ENCODE assay signal across 8 cellular contexts in the genomic region with DNA sequence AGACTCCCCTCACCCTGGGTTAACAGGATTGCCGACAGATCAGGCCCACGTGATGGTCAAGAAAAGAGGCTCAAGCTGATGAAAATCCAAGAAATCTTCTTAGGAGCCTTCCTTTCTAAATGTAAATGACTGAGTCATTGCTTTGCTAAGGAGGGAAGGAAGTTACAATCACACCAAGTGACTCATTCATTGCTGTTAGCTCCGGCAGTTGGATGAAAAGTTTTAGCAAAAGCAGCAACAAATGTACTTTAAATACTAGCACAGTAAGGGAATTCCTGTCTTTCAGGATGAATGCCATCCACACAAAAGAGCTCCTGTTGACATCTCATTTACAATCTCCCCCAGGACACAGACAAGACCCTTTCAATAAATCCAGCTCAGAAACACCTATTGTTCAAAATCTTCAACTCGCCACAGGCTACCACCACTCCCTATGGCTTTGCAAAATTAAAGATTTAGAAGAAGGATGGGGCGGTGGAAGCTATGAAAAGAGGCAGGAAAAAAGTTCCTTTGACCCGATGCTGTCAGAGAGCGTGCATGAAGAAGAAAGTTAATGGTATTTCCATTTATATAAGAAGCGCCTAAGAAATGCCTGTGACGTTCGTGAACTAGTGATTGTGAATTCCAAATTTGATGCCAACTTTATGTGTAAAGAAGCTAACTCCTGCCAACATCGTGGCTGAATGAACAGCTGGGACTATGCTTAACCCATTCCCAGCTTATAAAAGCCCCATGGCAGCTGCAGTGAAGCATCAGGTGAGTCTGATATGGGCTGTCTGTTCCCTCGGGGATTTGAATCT.
DNase-seq lines count a peak whose midpoint lies in the region; ATAC-seq and TF ChIP-seq lines count a peak whose summit lies in the region.

No MANE protein-coding gene starts in this region.

- H3K27me3 Mint-ChIP-seq in CD4-positive, alpha-beta memory T cell: no peaks in the 10 kb centered on the region
- H3K27me3 Mint-ChIP-seq in stimulated activated naive B cell treated with anti-CD40 and anti-IgM and Interleukin-4, amounts not matched to agents 10 μg/mL and 1 μg/mL and 100 μg/mL, for 72 hours: no peaks in the 10 kb centered on the region

- no peaks in the 10 kb centered on the region for H3K9me3 ChIP-seq in CD4-positive, alpha-beta memory T cell (ENCODE audit: control insufficient read depth in 1 of 2, low read length in 2 of 2)

- no peaks in the 10 kb centered on the region for H3K36me3 Mint-ChIP-seq in CD4-positive, alpha-beta memory T cell
- no peaks in the 10 kb centered on the region for H3K36me3 Mint-ChIP-seq in stimulated activated naive B cell treated with anti-CD40 and anti-IgM and Interleukin-4, amounts not matched to agents 10 μg/mL and 1 μg/mL and 100 μg/mL, for 72 hours

- peak overlapping the region; percentile 67 for H3K27ac ChIP-seq in CD4-positive, alpha-beta memory T cell (ENCODE audit: low read depth, low read length)

- peak in 1 of 5 donors; percentile 54 for DNase-seq in CD4-positive, alpha-beta memory T cell
- DNase-seq in cerebellar cortex (ENCODE audit: low spot score): peak; percentile 96
- DNase-seq in iris pigment epithelial cell (ENCODE audit: low read depth): peak; percentile 96
- no peak for DNase-seq in stimulated activated naive B cell treated with anti-CD40 and anti-IgM and Interleukin-4, amounts not matched to agents 10 μg/mL and 1 μg/mL and 100 μg/mL, for 72 hours
- no peak for DNase-seq in NCI-H1436 (lab: John Stamatoyannopoulos, UW)
- no peak for DNase-seq in DMS153 (lab: John Stamatoyannopoulos, UW)

- no peaks in the 10 kb centered on the region for H3K36me3 ChIP-seq in CD4-positive, alpha-beta memory T cell (ENCODE audit: insufficient read depth, low read length)

- intact Hi-C loops in CD4-positive, alpha-beta memory T cell (cut with micrococcal nuclease): loop anchor here (1.0 to 5.0 kb wide), 4 partner anchors 9 to 341 kb away; a partner anchor contains a TSS

- H3K4me3 ChIP-seq in CD4-positive, alpha-beta memory T cell (ENCODE audit: low read length in 2 of 2): peak overlapping the region; percentile 44 to 70

- ATAC-seq in HG02885 (IDR thresholded peaks at IDR 0.05; ENCODE audit: poor library complexity, unreplicated experiment): peak; percentile 27
- ATAC-seq in stimulated activated naive B cell treated with anti-CD40 and anti-IgM and Interleukin-4, amounts not matched to agents 10 μg/mL and 1 μg/mL and 100 μg/mL, for 72 hours (replicated peaks): peak; percentile 29 to 33

- peaks cover 7 to 17% (median 14%) of the 10 kb centered on the region in 4 donors for H3K4me1 Mint-ChIP-seq in CD4-positive, alpha-beta memory T cell
- H3K4me1 Mint-ChIP-seq in stimulated activated naive B cell treated with anti-CD40 and anti-IgM and Interleukin-4, amounts not matched to agents 10 μg/mL and 1 μg/mL and 100 μg/mL, for 72 hours: peaks cover 0 to 2% of the 10 kb centered on the region in 2 donors

- no peak overlapping the region for H3K4me3 Mint-ChIP-seq in CD4-positive, alpha-beta memory T cell
- H3K4me3 Mint-ChIP-seq in stimulated activated naive B cell treated with anti-CD40 and anti-IgM and Interleukin-4, amounts not matched to agents 10 μg/mL and 1 μg/mL and 100 μg/mL, for 72 hours: no peak overlapping the region

- no peaks in the 10 kb centered on the region for H3K9me3 Mint-ChIP-seq in CD4-positive, alpha-beta memory T cell
- H3K9me3 Mint-ChIP-seq in stimulated activated naive B cell treated with anti-CD40 and anti-IgM and Interleukin-4, amounts not matched to agents 10 μg/mL and 1 μg/mL and 100 μg/mL, for 72 hours: no peaks in the 10 kb centered on the region

- H3K27ac Mint-ChIP-seq in CD4-positive, alpha-beta memory T cell: no peak overlapping the region
- H3K27ac Mint-ChIP-seq in stimulated activated naive B cell treated with anti-CD40 and anti-IgM and Interleukin-4, amounts not matched to agents 10 μg/mL and 1 μg/mL and 100 μg/mL, for 72 hours: no peak overlapping the region

- H3K4me1 ChIP-seq in CD4-positive, alpha-beta memory T cell (ENCODE audit: insufficient read depth, low read length): peaks cover 58% of the 10 kb centered on the region

- CTCF ChIA-PET in CD4-positive, alpha-beta memory T cell (lab: Charles Lee; ENCODE audit: partially characterized antibody): interaction anchor here (1.0 to 3.4 kb wide), 9 partner anchors 10 to 541 kb away, joined by 3 to 32 read pairs (median 6); no protein-coding TSS in a partner anchor

- POLR2A ChIA-PET in CD4-positive, alpha-beta memory T cell (lab: Charles Lee; ENCODE audit: partially characterized antibody): interaction anchor here (0.8 to 3.3 kb wide), 15 partner anchors 8 to 698 kb away, joined by 3 to 120 read pairs (median 4); a partner anchor contains a TSS

- H3K27me3 ChIP-seq in CD4-positive, alpha-beta memory T cell (ENCODE audit: insufficient read depth, low read length): no peaks in the 10 kb centered on the region

TF ChIP-seq in PFSK-1, 5 proteins besides CTCF, POLR2A, EP300 and RAD21:
- TF ChIP-seq, protein P1, sequence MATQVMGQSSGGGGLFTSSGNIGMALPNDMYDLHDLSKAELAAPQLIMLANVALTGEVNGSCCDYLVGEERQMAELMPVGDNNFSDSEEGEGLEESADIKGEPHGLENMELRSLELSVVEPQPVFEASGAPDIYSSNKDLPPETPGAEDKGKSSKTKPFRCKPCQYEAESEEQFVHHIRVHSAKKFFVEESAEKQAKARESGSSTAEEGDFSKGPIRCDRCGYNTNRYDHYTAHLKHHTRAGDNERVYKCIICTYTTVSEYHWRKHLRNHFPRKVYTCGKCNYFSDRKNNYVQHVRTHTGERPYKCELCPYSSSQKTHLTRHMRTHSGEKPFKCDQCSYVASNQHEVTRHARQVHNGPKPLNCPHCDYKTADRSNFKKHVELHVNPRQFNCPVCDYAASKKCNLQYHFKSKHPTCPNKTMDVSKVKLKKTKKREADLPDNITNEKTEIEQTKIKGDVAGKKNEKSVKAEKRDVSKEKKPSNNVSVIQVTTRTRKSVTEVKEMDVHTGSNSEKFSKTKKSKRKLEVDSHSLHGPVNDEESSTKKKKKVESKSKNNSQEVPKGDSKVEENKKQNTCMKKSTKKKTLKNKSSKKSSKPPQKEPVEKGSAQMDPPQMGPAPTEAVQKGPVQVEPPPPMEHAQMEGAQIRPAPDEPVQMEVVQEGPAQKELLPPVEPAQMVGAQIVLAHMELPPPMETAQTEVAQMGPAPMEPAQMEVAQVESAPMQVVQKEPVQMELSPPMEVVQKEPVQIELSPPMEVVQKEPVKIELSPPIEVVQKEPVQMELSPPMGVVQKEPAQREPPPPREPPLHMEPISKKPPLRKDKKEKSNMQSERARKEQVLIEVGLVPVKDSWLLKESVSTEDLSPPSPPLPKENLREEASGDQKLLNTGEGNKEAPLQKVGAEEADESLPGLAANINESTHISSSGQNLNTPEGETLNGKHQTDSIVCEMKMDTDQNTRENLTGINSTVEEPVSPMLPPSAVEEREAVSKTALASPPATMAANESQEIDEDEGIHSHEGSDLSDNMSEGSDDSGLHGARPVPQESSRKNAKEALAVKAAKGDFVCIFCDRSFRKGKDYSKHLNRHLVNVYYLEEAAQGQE (IDR thresholded peaks at IDR 0.05; ENCODE audit: insufficient read depth in 1 of 2, low read depth in 2 of 2, low read length in 2 of 2): no peak
- TF ChIP-seq TAF1 (IDR thresholded peaks at IDR 0.05; ENCODE audit: borderline replicate concordance, insufficient read depth, low read length): no peak
- TF ChIP-seq SIN3A (IDR thresholded peaks at IDR 0.05; ENCODE audit: borderline replicate concordance, insufficient read depth, low read length): peak; percentile 98; the same call in 1 of the 2 replicates
- peak; percentile 9 for TF ChIP-seq FOXP2 (optimal IDR thresholded peaks at IDR 0.05; ENCODE audit: borderline replicate concordance, extremely low read depth, extremely low read length, insufficient read depth)
- peak; percentile 63; the same call in 1 of the 2 replicates for TF ChIP-seq POLR2AphosphoS5 (IDR thresholded peaks at IDR 0.05; ENCODE audit: low read depth, low read length)

Comparison
In these comparisons a context has a peak if more than half of its experiments do, and no peak if none do; other contexts are left out.
1. DNase-seq: peak in cerebellar cortex (single experiment) and iris pigment epithelial cell (single experiment); none in stimulated activated naive B cell treated with anti-CD40 and anti-IgM and Interleukin-4, amounts not matched to agents 10 μg/mL and 1 μg/mL and 100 μg/mL, for 72 hours (single experiment), NCI-H1436 (single experiment) and DMS153 (single experiment).